14 cellular contexts compared by ENCODE assay signal in genomic region chr2:173119944-173120343, GRCh38. TPM values are rescaled to one million over a fixed set of nuclear protein-coding genes. Genes with fewer than 3 reads are reported as not detected.
DNase-seq lines count a peak whose midpoint lies in the region; ATAC-seq, FAIRE-seq and TF ChIP-seq lines count a peak whose summit lies in the region.
"Had no signal": no experiment of that assay in that cellular context is flagged by ENCODE, and none has a peak within 500 bp of the region (broad histone marks: within the 10 kb centered on the region; RNA-seq: fewer than 3 reads in every experiment).

No MANE protein-coding gene starts in this region.

- dilution Hi-C loops in mammary epithelial cell (cut with HindIII; ENCODE audit: low sequenced_read_pairs): no loop called here

- H3K27me3 Mint-ChIP-seq in stimulated activated naive B cell treated with anti-CD40 and anti-IgM and Interleukin-4, amounts not matched to agents 10 μg/mL and 1 μg/mL and 100 μg/mL, for 72 hours: no peaks in the 10 kb centered on the region

- H3K4me3 Mint-ChIP-seq in stimulated activated naive B cell treated with anti-CD40 and anti-IgM and Interleukin-4, amounts not matched to agents 10 μg/mL and 1 μg/mL and 100 μg/mL, for 72 hours: peak overlapping the region; percentile 63 to 66
- H3K4me3 Mint-ChIP-seq: activated naive CD4-positive, alpha-beta T cell treated with anti-CD3 and anti-CD28 coated beads for 36 hours; naive thymus-derived CD8-positive, alpha-beta T cell had no signal

- no peak overlapping the region for H2AFZ ChIP-seq in mammary epithelial cell (ENCODE audit: low read depth, low read length)

- 100% methylated on average over 2 of the region's 2 CpGs for WGBS in mammary epithelial cell (ENCODE audit: low coverage, missing lambda C conversion rate)

- in situ Hi-C loops in mammary epithelial cell (cut with MboI; ENCODE audit: low sequenced_read_pairs in 2 of 2): no loop called here

- peak overlapping the region; percentile 53 for H3K27ac ChIP-seq in mammary epithelial cell (ENCODE audit: insufficient read depth, low read depth, low read length)

- H3K4me3 ChIP-seq in mammary epithelial cell (replicated peaks in 1 of 3; ENCODE audit: insufficient read depth in 1 of 3, low read depth in 2 of 3, low read length in 3 of 3): no peak overlapping the region

- intact Hi-C loops in mammary epithelial cell (cut with micrococcal nuclease): loop anchor here (5.0 kb wide), 1 partner anchor 43 kb away; the partner anchor contains the start of gene MAP3K20

- H3K4me1 Mint-ChIP-seq in stimulated activated naive B cell treated with anti-CD40 and anti-IgM and Interleukin-4, amounts not matched to agents 10 μg/mL and 1 μg/mL and 100 μg/mL, for 72 hours: peaks cover 23 to 48% of the 10 kb centered on the region in 2 donors
- H3K4me1 Mint-ChIP-seq: naive thymus-derived CD8-positive, alpha-beta T cell had no signal

- ATAC-seq in GM19395 (IDR thresholded peaks at IDR 0.05; ENCODE audit: unreplicated experiment) (peak; percentile 50), HG02870 (IDR thresholded peaks at IDR 0.05; ENCODE audit: unreplicated experiment) (peak; percentile 50), GM19463 (IDR thresholded peaks at IDR 0.05; ENCODE audit: unreplicated experiment) (no peak)
- ATAC-seq in stimulated activated naive B cell treated with anti-CD40 and anti-IgM and Interleukin-4, amounts not matched to agents 10 μg/mL and 1 μg/mL and 100 μg/mL, for 72 hours (replicated peaks): peak; percentile 70 to 78
- ATAC-seq: naive thymus-derived CD8-positive, alpha-beta T cell had no signal

- TF ChIP-seq CTCF in mammary epithelial cell (conservative IDR thresholded peaks at IDR 0.05 in 1 of 2, IDR thresholded peaks at IDR 0.05 in 1 of 2; ENCODE audit: extremely low read depth in 1 of 2, insufficient read depth in 1 of 2, low read depth in 1 of 2, low read length in 2 of 2): no peak

- no peaks in the 10 kb centered on the region for H3K9me3 Mint-ChIP-seq in stimulated activated naive B cell treated with anti-CD40 and anti-IgM and Interleukin-4, amounts not matched to agents 10 μg/mL and 1 μg/mL and 100 μg/mL, for 72 hours
- H3K9me3 Mint-ChIP-seq: activated naive CD4-positive, alpha-beta T cell treated with anti-CD3 and anti-CD28 coated beads for 36 hours had no signal

- no peak for FAIRE-seq in GM19239 (lab: Jason Lieb, UNC)

- H3K27me3 ChIP-seq in mammary epithelial cell (ENCODE audit: insufficient read depth, low read length): no peaks in the 10 kb centered on the region

- CTCF ChIA-PET in mammary epithelial cell (lab: Charles Lee; ENCODE audit: low non-redundant PET): no interaction called here

- no peak overlapping the region for H3K4me2 ChIP-seq in mammary epithelial cell (ENCODE audit: insufficient read depth, low read depth, low read length)

- no peak overlapping the region for H3K9ac ChIP-seq in mammary epithelial cell (ENCODE audit: insufficient read depth, low read length)

- H4K20me1 ChIP-seq in mammary epithelial cell (ENCODE audit: insufficient read depth, low read length): no peaks in the 10 kb centered on the region

- peak overlapping the region; percentile 82 for H3K27ac Mint-ChIP-seq in stimulated activated naive B cell treated with anti-CD40 and anti-IgM and Interleukin-4, amounts not matched to agents 10 μg/mL and 1 μg/mL and 100 μg/mL, for 72 hours
- H3K27ac Mint-ChIP-seq: activated naive CD4-positive, alpha-beta T cell treated with anti-CD3 and anti-CD28 coated beads for 36 hours; naive thymus-derived CD8-positive, alpha-beta T cell had no signal

- H3K36me3 ChIP-seq in mammary epithelial cell (ENCODE audit: insufficient read depth, low read length): no peaks in the 10 kb centered on the region

- peaks cover 30% of the 10 kb centered on the region for H3K4me1 ChIP-seq in mammary epithelial cell (ENCODE audit: insufficient read depth, low read length)

- H3K36me3 Mint-ChIP-seq in stimulated activated naive B cell treated with anti-CD40 and anti-IgM and Interleukin-4, amounts not matched to agents 10 μg/mL and 1 μg/mL and 100 μg/mL, for 72 hours: peaks cover 6 to 30% of the 10 kb centered on the region in 2 donors
- H3K36me3 Mint-ChIP-seq: naive thymus-derived CD8-positive, alpha-beta T cell had no signal

- no peaks in the 10 kb centered on the region for H3K9me3 ChIP-seq in mammary epithelial cell (replicated peaks; ENCODE audit: insufficient read depth, low read length)

- no TSS peak for BruUV-seq in mammary epithelial cell (replicated peaks; lab: Mats Ljungman, UMichigan)

- peaks cover 74% of the 10 kb centered on the region for H3K79me2 ChIP-seq in mammary epithelial cell (ENCODE audit: insufficient read depth, low read length)

- DNase-seq in mammary epithelial cell: no peak
- DNase-seq in stimulated activated naive B cell treated with anti-CD40 and anti-IgM and Interleukin-4, amounts not matched to agents 10 μg/mL and 1 μg/mL and 100 μg/mL, for 72 hours: no peak
- no peak for DNase-seq in superior temporal gyrus (ENCODE audit: extremely low spot score)
- no peak for DNase-seq in GM19239 (ENCODE audit: insufficient read length, low spot score)
- DNase-seq: activated CD4-positive, alpha-beta T cell treated with anti-CD3 and anti-CD28 coated beads for 48 hours; activated naive CD4-positive, alpha-beta T cell treated with anti-CD3 and anti-CD28 coated beads for 36 hours; C1 segment of cervical spinal cord; naive thymus-derived CD8-positive, alpha-beta T cell; NCI-H1436 treated with DMSO at 0.1 percent for 48 hours; SIG-M5; stimulated activated CD4-positive, alpha-beta T cell treated with anti-CD3 and anti-CD28 coated beads, Interleukin-15, amount 100 ng/mL, for 24 hours had no signal

RNA-seq across cellular contexts. Expression of gene MAP3K20, which starts 44.3 kb away (rescaled TPM):
- 100 to 1,000 TPM in 1 of 2 donors, 10 to 100 TPM in 1; 31.8 to 109 TPM for total RNA-seq in mammary epithelial cell
- polyA plus RNA-seq in mammary epithelial cell: 39.0 TPM
- 48.2 TPM for polyA minus RNA-seq in mammary epithelial cell
